ENCODE assay signal across 22 cellular contexts in genomic region chr11:21475276-21475675, GRCh38.
"Had no signal": no experiment of that assay in that cellular context is flagged by ENCODE, and none has a peak within 500 bp of the region (broad histone marks: within the 10 kb centered on the region; RNA-seq: fewer than 3 reads in every experiment).

No MANE protein-coding gene starts in this region.

- H3K27ac Mint-ChIP-seq: activated CD4-positive, alpha-beta T cell treated with anti-CD3 and anti-CD28 coated beads, Interleukin-2, amount 10 ng/mL, durations not matched to agents 7 days and 5 days; activated naive CD4-positive, alpha-beta T cell treated with anti-CD3 and anti-CD28 coated beads, Interleukin-2, amount 10 ng/mL, durations not matched to agents 7 days and 5 days; activated naive CD8-positive, alpha-beta T cell treated with anti-CD3 and anti-CD28 coated beads, Interleukin-2, amount 50 U/mL, for 24 hours; brain; natural killer cell treated with Interleukin-12 subunit alpha and Interleukin-12 subunit beta and Interleukin-15 and Interleukin-18, amount 100 ng/mL, for 72 hours; stimulated activated memory B cell treated with anti-CD40 and anti-IgM and Interleukin-4, amounts not matched to agents 10 μg/mL and 1 μg/mL and 100 μg/mL, for 72 hours; type B pancreatic cell had no signal

- H3K36me3 Mint-ChIP-seq: activated naive CD4-positive, alpha-beta T cell treated with anti-CD3 and anti-CD28 coated beads, Interleukin-2, amount 10 ng/mL, durations not matched to agents 7 days and 5 days; brain; natural killer cell treated with Interleukin-12 subunit alpha and Interleukin-12 subunit beta and Interleukin-15 and Interleukin-18, amount 100 ng/mL, for 72 hours; stimulated activated memory B cell treated with anti-CD40 and anti-IgM and Interleukin-4, amounts not matched to agents 10 μg/mL and 1 μg/mL and 100 μg/mL, for 72 hours; type B pancreatic cell had no signal

- H3K27me3 Mint-ChIP-seq: activated CD4-positive, alpha-beta T cell treated with anti-CD3 and anti-CD28 coated beads, Interleukin-2, amount 10 ng/mL, durations not matched to agents 7 days and 5 days; activated naive CD4-positive, alpha-beta T cell treated with anti-CD3 and anti-CD28 coated beads, Interleukin-2, amount 10 ng/mL, durations not matched to agents 7 days and 5 days; activated naive CD8-positive, alpha-beta T cell treated with anti-CD3 and anti-CD28 coated beads, Interleukin-2, amount 50 U/mL, for 24 hours; brain; natural killer cell treated with Interleukin-12 subunit alpha and Interleukin-12 subunit beta and Interleukin-15 and Interleukin-18, amount 100 ng/mL, for 72 hours; stimulated activated memory B cell treated with anti-CD40 and anti-IgM and Interleukin-4, amounts not matched to agents 10 μg/mL and 1 μg/mL and 100 μg/mL, for 72 hours had no signal

- ATAC-seq: activated naive CD8-positive, alpha-beta T cell treated with anti-CD3 and anti-CD28 coated beads, Interleukin-2, amount 50 U/mL, for 24 hours; esophagus mucosa; gastroesophageal sphincter; heart right ventricle; left colon; lower lobe of right lung; natural killer cell treated with Interleukin-12 subunit alpha and Interleukin-12 subunit beta and Interleukin-15 and Interleukin-18, amount 100 ng/mL, for 72 hours; stimulated activated memory B cell treated with anti-CD40 and anti-IgM and Interleukin-4, amounts not matched to agents 10 μg/mL and 1 μg/mL and 100 μg/mL, for 72 hours had no signal

- H3K9me3 Mint-ChIP-seq: brain; stimulated activated memory B cell treated with anti-CD40 and anti-IgM and Interleukin-4, amounts not matched to agents 10 μg/mL and 1 μg/mL and 100 μg/mL, for 72 hours; type B pancreatic cell had no signal

- H3K4me3 Mint-ChIP-seq: activated CD4-positive, alpha-beta T cell treated with anti-CD3 and anti-CD28 coated beads, Interleukin-2, amount 10 ng/mL, durations not matched to agents 7 days and 5 days; activated naive CD4-positive, alpha-beta T cell treated with anti-CD3 and anti-CD28 coated beads, Interleukin-2, amount 10 ng/mL, durations not matched to agents 7 days and 5 days; activated naive CD8-positive, alpha-beta T cell treated with anti-CD3 and anti-CD28 coated beads, Interleukin-2, amount 50 U/mL, for 24 hours; brain; natural killer cell treated with Interleukin-12 subunit alpha and Interleukin-12 subunit beta and Interleukin-15 and Interleukin-18, amount 100 ng/mL, for 72 hours; stimulated activated memory B cell treated with anti-CD40 and anti-IgM and Interleukin-4, amounts not matched to agents 10 μg/mL and 1 μg/mL and 100 μg/mL, for 72 hours; type B pancreatic cell had no signal

- DNase-seq: activated CD4-positive, alpha-beta T cell treated with anti-CD3 and anti-CD28 coated beads, Interleukin-2, amount 10 ng/mL, durations not matched to agents 7 days and 5 days; activated CD8-positive, alpha-beta memory T cell treated with anti-CD3 and anti-CD28 coated beads, Interleukin-2, amount 50 U/mL, for 4 hours; activated effector memory CD4-positive, alpha-beta T cell treated with Interleukin-2 at 50 U/mL for 16 hours; activated naive CD4-positive, alpha-beta T cell treated with anti-CD3 and anti-CD28 coated beads, Interleukin-2, amount 10 ng/mL, durations not matched to agents 7 days and 5 days; activated naive CD8-positive, alpha-beta T cell treated with anti-CD3 and anti-CD28 coated beads, Interleukin-2, amount 50 U/mL, for 24 hours; activated T-cell treated with anti-CD3 and anti-CD28 coated beads, Interleukin-2, amount 50 U/mL, for 48 hours; anterior cingulate cortex; central memory CD4-positive, alpha-beta T cell; heart right ventricle; islet precursor cell; left colon; lower lobe of right lung; spleen; stimulated activated CD4-positive, alpha-beta T cell treated with anti-CD3 and anti-CD28 coated beads, Interleukin-4, amount 100 ng/mL, for 4 hours; T-helper 9 cell; testis had no signal

- H3K4me1 Mint-ChIP-seq: activated CD4-positive, alpha-beta T cell treated with anti-CD3 and anti-CD28 coated beads, Interleukin-2, amount 10 ng/mL, durations not matched to agents 7 days and 5 days; activated naive CD4-positive, alpha-beta T cell treated with anti-CD3 and anti-CD28 coated beads, Interleukin-2, amount 10 ng/mL, durations not matched to agents 7 days and 5 days; activated naive CD8-positive, alpha-beta T cell treated with anti-CD3 and anti-CD28 coated beads, Interleukin-2, amount 50 U/mL, for 24 hours; stimulated activated memory B cell treated with anti-CD40 and anti-IgM and Interleukin-4, amounts not matched to agents 10 μg/mL and 1 μg/mL and 100 μg/mL, for 72 hours had no signal
